28 cellular contexts compared by ENCODE assay signal in genomic region chr10:50318129-50318528, GRCh38.
DNase-seq lines count a peak whose midpoint lies in the region; ATAC-seq, FAIRE-seq and TF ChIP-seq lines count a peak whose summit lies in the region.
"Had no signal": no experiment of that assay in that cellular context is flagged by ENCODE, and none has a peak within 500 bp of the region (broad histone marks: within the 10 kb centered on the region; RNA-seq: fewer than 3 reads in every experiment).

No MANE protein-coding gene starts in this region.

- no peak overlapping the region for H3K4ac ChIP-seq in H1 (replicated peaks; ENCODE audit: insufficient read length, low read depth, low read length)

- H2AK5ac ChIP-seq in H1 (ENCODE audit: low read depth, low read length), result no peak overlapping the region

- H4K91ac ChIP-seq in H1 (replicated peaks; ENCODE audit: insufficient read length, low read length), result no peak overlapping the region

- no peak overlapping the region for H3K4me3 Mint-ChIP-seq in activated naive CD8-positive, alpha-beta T cell treated with anti-CD3 and anti-CD28 coated beads for 36 hours
- no peak overlapping the region for H3K4me3 Mint-ChIP-seq in activated naive CD8-positive, alpha-beta T cell treated with anti-CD3 and anti-CD28 coated beads, Interleukin-2, amount 50 U/mL, for 24 hours
- H3K4me3 Mint-ChIP-seq in T-helper 17 cell, result no peak overlapping the region
- H3K4me3 Mint-ChIP-seq: CD14-positive monocyte; CD4-positive, alpha-beta memory T cell; CD4-positive, CD25-positive, alpha-beta regulatory T cell; CD8-positive, alpha-beta memory T cell had no signal

- H3K27me3 ChIP-seq in K562 (ENCODE audit: control insufficient read depth in 2 of 2, insufficient read depth in 2 of 2, low read length in 2 of 2), result no peaks in the 10 kb centered on the region
- H3K27me3 ChIP-seq in H1 (replicated peaks in 1 of 4; ENCODE audit: control insufficient read depth in 3 of 4, extremely low read depth in 1 of 4, insufficient read depth in 3 of 4, low read length in 3 of 4), result no peaks in the 10 kb centered on the region
- no peaks in the 10 kb centered on the region for H3K27me3 ChIP-seq in brain microvascular endothelial cell (replicated peaks)
- H3K27me3 ChIP-seq: BE2C, BLaER1 had no signal

- H3K27me3 Mint-ChIP-seq in activated naive CD8-positive, alpha-beta T cell treated with anti-CD3 and anti-CD28 coated beads for 36 hours, result no peaks in the 10 kb centered on the region
- no peaks in the 10 kb centered on the region for H3K27me3 Mint-ChIP-seq in activated naive CD8-positive, alpha-beta T cell treated with anti-CD3 and anti-CD28 coated beads, Interleukin-2, amount 50 U/mL, for 24 hours
- no peaks in the 10 kb centered on the region for H3K27me3 Mint-ChIP-seq in T-helper 17 cell
- H3K27me3 Mint-ChIP-seq: CD4-positive, alpha-beta memory T cell; CD4-positive, CD25-positive, alpha-beta regulatory T cell had no signal

- no peak overlapping the region for H2BK5ac ChIP-seq in H1 (ENCODE audit: low read depth, low read length)

- POLR2A ChIA-PET in K562 (lab: Yijun Ruan, JAX) (interaction anchor here (0.6 to 7.2 kb wide), 6 partner anchors 8 to 160 kb away, joined by 3 to 59 read pairs (median 4); no protein-coding TSS in a partner anchor), H1 (lab: Charles Lee; ENCODE audit: partially characterized antibody) (no interaction called here)

- H3K23ac ChIP-seq in H1 (ENCODE audit: insufficient read length), result no peak overlapping the region

- H3K9me3 Mint-ChIP-seq in activated naive CD8-positive, alpha-beta T cell treated with anti-CD3 and anti-CD28 coated beads for 36 hours, result no peaks in the 10 kb centered on the region
- no peaks in the 10 kb centered on the region for H3K9me3 Mint-ChIP-seq in activated naive CD8-positive, alpha-beta T cell treated with anti-CD3 and anti-CD28 coated beads, Interleukin-2, amount 50 U/mL, for 24 hours
- H3K9me3 Mint-ChIP-seq: CD8-positive, alpha-beta memory T cell had no signal

- peaks cover 3% of the 10 kb centered on the region for H3K4me1 Mint-ChIP-seq in activated naive CD8-positive, alpha-beta T cell treated with anti-CD3 and anti-CD28 coated beads for 36 hours
- peaks cover 7% of the 10 kb centered on the region for H3K4me1 Mint-ChIP-seq in activated naive CD8-positive, alpha-beta T cell treated with anti-CD3 and anti-CD28 coated beads, Interleukin-2, amount 50 U/mL, for 24 hours
- peaks cover 16% of the 10 kb centered on the region for H3K4me1 Mint-ChIP-seq in T-helper 17 cell

- H3K79me1 ChIP-seq in H1 (ENCODE audit: low read depth, low read length), result no peaks in the 10 kb centered on the region

- H3K27ac ChIP-seq in K562 (ENCODE audit: extremely low read depth, low read depth, low read length) (peak overlapping the region; percentile 18; the same call in 2 of the 3 replicates), H1 (ENCODE audit: low read depth, low read length) (no peak overlapping the region), brain microvascular endothelial cell (no peak overlapping the region)
- H3K27ac ChIP-seq: BLaER1 had no signal

- no peak overlapping the region for H4K8ac ChIP-seq in H1 (ENCODE audit: extremely low read depth, insufficient read depth, low read length)

- no peak for FAIRE-seq in K562 (lab: Jason Lieb, UNC)
- FAIRE-seq in H1 (lab: Jason Lieb, UNC), result no peak
- FAIRE-seq: A204.1, GM12878, GM12892, GM18507 had no signal

- TF ChIP-seq CTCF in K562 (IDR thresholded peaks at IDR 0.05 in 2 of 3, conservative IDR thresholded peaks at IDR 0.05 in 1 of 3; ENCODE audit: insufficient read depth in 2 of 3, low read depth in 1 of 3, low read length in 3 of 3) (no peak), H1 (IDR thresholded peaks at IDR 0.05; ENCODE audit: control extremely low read depth in 1 of 3, insufficient read depth in 1 of 3, low read depth in 1 of 3, low read length in 3 of 3) (no peak), brain microvascular endothelial cell (IDR thresholded peaks at IDR 0.05; ENCODE audit: low read depth, low read length, missing control alignments) (no peak)

- no peak overlapping the region for H3K56ac ChIP-seq in H1 (replicated peaks; ENCODE audit: insufficient read length, low read depth, low read length)

- H3K36me3 ChIP-seq in K562 (ENCODE audit: control insufficient read depth, insufficient read depth, low read length) (peaks cover 74% of the 10 kb centered on the region), H1 (ENCODE audit: control insufficient read depth in 2 of 4, insufficient read depth in 4 of 4, low read length in 3 of 4) (no peaks in the 10 kb centered on the region), brain microvascular endothelial cell (replicated peaks) (no peaks in the 10 kb centered on the region)
- H3K36me3 ChIP-seq: BE2C, BLaER1 had no signal

- H3K4me3 ChIP-seq in K562 (no peak overlapping the region), H1 (ENCODE audit: extremely low read depth in 1 of 4, insufficient read depth in 2 of 4, low read depth in 3 of 4, low read length in 4 of 4) (no peak overlapping the region), brain microvascular endothelial cell (ENCODE audit: low read depth, low read length) (no peak overlapping the region)
- H3K4me3 ChIP-seq: BLaER1, GM12878 had no signal

- no peak overlapping the region for H2BK20ac ChIP-seq in H1 (ENCODE audit: low read length)

- peak overlapping the region; percentile 26 for H3K27ac Mint-ChIP-seq in activated naive CD8-positive, alpha-beta T cell treated with anti-CD3 and anti-CD28 coated beads for 36 hours
- no peak overlapping the region for H3K27ac Mint-ChIP-seq in activated naive CD8-positive, alpha-beta T cell treated with anti-CD3 and anti-CD28 coated beads, Interleukin-2, amount 50 U/mL, for 24 hours
- peak overlapping the region; percentile 41 for H3K27ac Mint-ChIP-seq in T-helper 17 cell
- H3K27ac Mint-ChIP-seq: CD8-positive, alpha-beta memory T cell had no signal

- no peak overlapping the region for H3K4me2 ChIP-seq in K562 (ENCODE audit: insufficient read depth, low read length)
- H3K4me2 ChIP-seq in H1 (ENCODE audit: insufficient read depth in 1 of 2, low read depth in 2 of 2, low read length in 2 of 2), result no peak overlapping the region
- H3K4me2 ChIP-seq: BLaER1 had no signal

- no peak overlapping the region for H2BK120ac ChIP-seq in H1 (replicated peaks; ENCODE audit: low read depth, low read length)

- no peak overlapping the region for H2BK15ac ChIP-seq in H1 (ENCODE audit: low read length)

- no peak overlapping the region for H2BK12ac ChIP-seq in H1 (ENCODE audit: low read depth, low read length)

- H3K14ac ChIP-seq in H1 (ENCODE audit: insufficient read length), result no peak overlapping the region

- ATAC-seq in activated naive CD8-positive, alpha-beta T cell treated with anti-CD3 and anti-CD28 coated beads, Interleukin-2, amount 50 U/mL, for 24 hours, result no peak
- no peak for ATAC-seq in T-helper 17 cell
- ATAC-seq in K562, result no peak
- ATAC-seq: GM12878 had no signal

- H3K18ac ChIP-seq in H1 (ENCODE audit: extremely low read depth, low read length), result no peak overlapping the region

- intact Hi-C loops in K562 (cut with micrococcal nuclease), result no loop called here

- CTCF ChIA-PET in K562 (lab: Yijun Ruan, JAX; ENCODE audit: low intra/inter-chr PET ratio), result no interaction called here
- CTCF ChIA-PET in H1 (lab: Charles Lee; ENCODE audit: partially characterized antibody), result interaction anchor here (1.5 kb wide), 1 partner anchor 50 kb away, joined by 5 read pairs; no protein-coding TSS in a partner anchor

- no TSS peak for BruUV-seq in K562 (replicated peaks; lab: Mats Ljungman, UMichigan)

- H4K20me1 ChIP-seq in K562 (replicated peaks; ENCODE audit: control insufficient read depth, insufficient read depth, low read length), result no peaks in the 10 kb centered on the region
- no peaks in the 10 kb centered on the region for H4K20me1 ChIP-seq in H1 (replicated peaks in 1 of 2; ENCODE audit: control insufficient read depth in 1 of 2, insufficient read depth in 2 of 2, low read length in 2 of 2)
- H4K20me1 ChIP-seq: BLaER1 had no signal

- no peak overlapping the region for H4K5ac ChIP-seq in H1 (ENCODE audit: insufficient read length, low read depth, low read length)

- no peaks in the 10 kb centered on the region for H3K9me3 ChIP-seq in T-helper 17 cell (ENCODE audit: control insufficient read depth, low read length, poor library complexity, severe bottlenecking)
- no peaks in the 10 kb centered on the region for H3K9me3 ChIP-seq in K562 (replicated peaks; ENCODE audit: control insufficient read depth, insufficient read depth, low read depth, low read length)
- no peaks in the 10 kb centered on the region for H3K9me3 ChIP-seq in H1 (ENCODE audit: insufficient read depth in 2 of 2, low read depth in 1 of 2, low read length in 1 of 2)
- H3K9me3 ChIP-seq: BE2C, BLaER1 had no signal

- no peak for DNase-seq in activated naive CD8-positive, alpha-beta T cell treated with anti-CD3 and anti-CD28 coated beads for 36 hours
- DNase-seq in activated naive CD8-positive, alpha-beta T cell treated with anti-CD3 and anti-CD28 coated beads, Interleukin-2, amount 50 U/mL, for 24 hours, result no peak
- no peak for DNase-seq in T-helper 17 cell
- DNase-seq in K562 (ENCODE audit: extremely low read depth in 1 of 4, low spot score in 3 of 4), result no peak
- DNase-seq in H1 (ENCODE audit: low read depth in 1 of 2, low spot score in 2 of 2), result no peak
- DNase-seq in brain microvascular endothelial cell, result no peak
- DNase-seq in activated CD8-positive, alpha-beta memory T cell treated with anti-CD3 and anti-CD28 coated beads for 24 hours, result no peak
- DNase-seq: 8988T; ACHN; BE2C; C1 segment of cervical spinal cord; CD4-positive, alpha-beta memory T cell; CD4-positive, CD25-positive, alpha-beta regulatory T cell; CD8-positive, alpha-beta memory T cell; COR-L47; DMS 273 treated with DMSO at 0.1 percent for 48 hours; DMS153; DMS53; DMS79; DND-41; EL; GDM1 had no signal

- in situ Hi-C loops in K562 (cut with MboI), result no loop called here
- in situ Hi-C loops in brain microvascular endothelial cell (cut with HindIII; ENCODE audit: low pct_ligation_motif_present, low sequenced_read_pairs), result no loop called here

- no peak overlapping the region for H2AFZ ChIP-seq in K562 (ENCODE audit: low read depth, low read length)
- H2AFZ ChIP-seq in H1 (ENCODE audit: low read length), result no peak overlapping the region

- H3K9ac ChIP-seq in K562 (ENCODE audit: insufficient read depth in 1 of 2, low read depth in 2 of 2, low read length in 2 of 2) (0 out of 4 replicates have a peak overlapping the region, but pooled peaks of 1 of the 2 experiments have one; percentile 14), H1 (replicated peaks in 1 of 4; ENCODE audit: extremely low read depth in 1 of 4, low read depth in 3 of 4, low read length in 3 of 4) (no peak overlapping the region)
- H3K9ac ChIP-seq: BLaER1 had no signal

- no peaks in the 10 kb centered on the region for H3K23me2 ChIP-seq in H1 (ENCODE audit: low read depth, low read length)

- peaks cover 95% of the 10 kb centered on the region for H3K79me2 ChIP-seq in K562 (ENCODE audit: control insufficient read depth, insufficient read depth, low read length)
- no peaks in the 10 kb centered on the region for H3K79me2 ChIP-seq in H1 (ENCODE audit: control insufficient read depth in 1 of 2, insufficient read depth in 2 of 2, low read length in 2 of 2)

- H3K36me3 Mint-ChIP-seq in activated naive CD8-positive, alpha-beta T cell treated with anti-CD3 and anti-CD28 coated beads for 36 hours, result peaks cover 20% of the 10 kb centered on the region
- peaks cover 5% of the 10 kb centered on the region for H3K36me3 Mint-ChIP-seq in activated naive CD8-positive, alpha-beta T cell treated with anti-CD3 and anti-CD28 coated beads, Interleukin-2, amount 50 U/mL, for 24 hours (ENCODE audit: low read depth)
- peaks cover 10% of the 10 kb centered on the region for H3K36me3 Mint-ChIP-seq in T-helper 17 cell (ENCODE audit: low read depth)

- TF ChIP-seq EP300 in K562 (IDR thresholded peaks at IDR 0.05; ENCODE audit: low read length) (no peak), H1 (IDR thresholded peaks at IDR 0.05; ENCODE audit: borderline replicate concordance in 1 of 2, low read depth in 2 of 2, low read length in 2 of 2) (no peak)

- H3K4me1 ChIP-seq in K562 (replicated peaks in 1 of 2; ENCODE audit: control insufficient read depth in 2 of 2, insufficient read depth in 2 of 2, low read length in 2 of 2) (peaks cover 18 to 80% of the 10 kb centered on the region in 2 experiments), H1 (replicated peaks in 1 of 4; ENCODE audit: control insufficient read depth in 3 of 4, insufficient read depth in 4 of 4, low read length in 3 of 4) (no peaks in the 10 kb centered on the region)
- H3K4me1 ChIP-seq: BE2C had no signal

- no peaks in the 10 kb centered on the region for H3K9me1 ChIP-seq in K562 (ENCODE audit: control insufficient read depth, insufficient read depth, low read length)

- 0 out of 2 replicates have a peak, but pooled peaks have one; percentile 8 for TF ChIP-seq POLR2A in K562 (conservative IDR thresholded peaks at IDR 0.05)
- TF ChIP-seq POLR2A in H1 (IDR thresholded peaks at IDR 0.05; ENCODE audit: control extremely low read depth in 1 of 2, low read depth in 2 of 2, low read length in 2 of 2), result no peak

- TF ChIP-seq RAD21 in K562 (CRISPR knock-in tag; conservative IDR thresholded peaks at IDR 0.05 in 1 of 2, IDR thresholded peaks at IDR 0.05 in 1 of 2) (no peak), H1 (IDR thresholded peaks at IDR 0.05 in 1 of 2, conservative IDR thresholded peaks at IDR 0.05 in 1 of 2; ENCODE audit: low read depth in 2 of 2, low read length in 2 of 2) (no peak)
